In genomic region chr4:15711762-15712161, GRCh38 we compare ENCODE assay signal across 20 cellular contexts. TPM values are rescaled to one million over a fixed set of nuclear protein-coding genes. Genes with fewer than 3 reads are reported as not detected.
DNase-seq lines count a peak whose midpoint lies in the region; ATAC-seq and TF ChIP-seq lines count a peak whose summit lies in the region.
"Had no signal": no experiment of that assay in that cellular context is flagged by ENCODE, and none has a peak within 500 bp of the region (broad histone marks: within the 10 kb centered on the region; RNA-seq: fewer than 3 reads in every experiment).

No MANE protein-coding gene starts in this region.

- no peaks in the 10 kb centered on the region for H3K27me3 ChIP-seq in CD8-positive, alpha-beta T cell (ENCODE audit: insufficient read depth, low read length)
- H3K27me3 ChIP-seq: BE2C, BLaER1 had no signal

- no peaks in the 10 kb centered on the region for H3K9me3 Mint-ChIP-seq in activated T-cell treated with anti-CD3 and anti-CD28 coated beads, Interleukin-2, amount 50 U/mL, for 72 hours
- H3K9me3 Mint-ChIP-seq in stimulated activated naive CD8-positive, alpha-beta T cell treated with anti-CD3 and anti-CD28 coated beads, Interleukin-15, amount 100 ng/mL, for 72 hours = no peaks in the 10 kb centered on the region
- H3K9me3 Mint-ChIP-seq in stimulated activated effector memory CD8-positive, alpha-beta T cell treated with anti-CD3 and anti-CD28 coated beads, Interleukin-12 subunit alpha, Interleukin-12 subunit beta, amount 100 ng/mL, for 72 hours = no peaks in the 10 kb centered on the region
- no peaks in the 10 kb centered on the region for H3K9me3 Mint-ChIP-seq in CD8-positive, alpha-beta T cell
- H3K9me3 Mint-ChIP-seq: CD14-positive monocyte had no signal

- TF ChIP-seq CTCF in CD8-positive, alpha-beta T cell (IDR thresholded peaks at IDR 0.05) = no peak

- no peaks in the 10 kb centered on the region for H3K36me3 ChIP-seq in CD8-positive, alpha-beta T cell (ENCODE audit: insufficient read depth, low read length)
- H3K36me3 ChIP-seq: BE2C, BLaER1 had no signal

- no peak overlapping the region for H3K27ac ChIP-seq in CD8-positive, alpha-beta T cell (ENCODE audit: low read depth, low read length)
- H3K27ac ChIP-seq: BLaER1 had no signal

- ATAC-seq in activated T-cell treated with anti-CD3 and anti-CD28 coated beads, Interleukin-2, amount 50 U/mL, for 72 hours (replicated peaks in 1 of 2) = peak; percentile 49 to 62
- ATAC-seq in stimulated activated naive CD8-positive, alpha-beta T cell treated with anti-CD3 and anti-CD28 coated beads, Interleukin-15, Interleukin-2, amounts not matched to agents 100 U/mL and 50 U/mL, for 24 hours = peak; percentile 66
- no peak for ATAC-seq in stimulated activated naive CD8-positive, alpha-beta T cell treated with anti-CD3 and anti-CD28 coated beads, Interleukin-15, amount 100 ng/mL, for 72 hours
- peak; percentile 71 for ATAC-seq in stimulated activated effector memory CD8-positive, alpha-beta T cell treated with anti-CD3 and anti-CD28 coated beads, Interleukin-12 subunit alpha, Interleukin-12 subunit beta, amount 100 ng/mL, for 72 hours
- no peak for ATAC-seq in CD8-positive, alpha-beta T cell

- DNase-seq in activated T-cell treated with anti-CD3 and anti-CD28 coated beads, Interleukin-2, amount 50 U/mL, for 72 hours = no peak
- DNase-seq in activated T-cell treated with anti-CD3 and anti-CD28 coated beads, Interleukin-2, amount 50 U/mL, for 1 hour = no peak
- DNase-seq in stimulated activated naive CD8-positive, alpha-beta T cell treated with anti-CD3 and anti-CD28 coated beads, Interleukin-15, Interleukin-2, amounts not matched to agents 100 U/mL and 50 U/mL, for 24 hours = no peak
- DNase-seq in stimulated activated naive CD8-positive, alpha-beta T cell treated with anti-CD3 and anti-CD28 coated beads, Interleukin-15, amount 100 ng/mL, for 72 hours = no peak
- peak; percentile 1 for DNase-seq in islet precursor cell
- DNase-seq in stimulated activated effector memory CD8-positive, alpha-beta T cell treated with anti-CD3 and anti-CD28 coated beads, Interleukin-12 subunit alpha, Interleukin-12 subunit beta, amount 100 ng/mL, for 72 hours (ENCODE audit: low spot score in 2 of 2) = no peak
- DNase-seq in hippocampal formation (lab: John Stamatoyannopoulos, UW) = no peak
- no peak for DNase-seq in CD8-positive, alpha-beta T cell
- DNase-seq: 8988T; ACHN; BE2C; C1 segment of cervical spinal cord; Caco-2; Calu3; CD4-positive, alpha-beta memory T cell; CD4-positive, CD25-positive, alpha-beta regulatory T cell; DMS79 treated with DMSO at 0.1 percent for 48 hours; GF-D8 had no signal

- CTCF ChIA-PET in CD8-positive, alpha-beta T cell (lab: Charles Lee) = interaction anchor here (0.8 to 1.4 kb wide), 2 partner anchors 94 to 255 kb away, joined by 3 read pairs; no protein-coding TSS in a partner anchor

- no peaks in the 10 kb centered on the region for H3K9me3 ChIP-seq in CD8-positive, alpha-beta T cell (ENCODE audit: low read length)
- H3K9me3 ChIP-seq: BE2C, BLaER1, Caco-2 had no signal

- no peaks in the 10 kb centered on the region for H3K27me3 Mint-ChIP-seq in activated T-cell treated with anti-CD3 and anti-CD28 coated beads, Interleukin-2, amount 50 U/mL, for 72 hours (ENCODE audit: low read depth)
- H3K27me3 Mint-ChIP-seq in stimulated activated naive CD8-positive, alpha-beta T cell treated with anti-CD3 and anti-CD28 coated beads, Interleukin-15, amount 100 ng/mL, for 72 hours = no peaks in the 10 kb centered on the region
- H3K27me3 Mint-ChIP-seq in CD8-positive, alpha-beta T cell (ENCODE audit: low read depth) = no peaks in the 10 kb centered on the region
- H3K27me3 Mint-ChIP-seq: CD4-positive, alpha-beta memory T cell; CD4-positive, CD25-positive, alpha-beta regulatory T cell had no signal

- intact Hi-C loops in CD8-positive, alpha-beta T cell (cut with DNase I, micrococcal nuclease) = no loop called here

- H3K4me1 Mint-ChIP-seq in activated T-cell treated with anti-CD3 and anti-CD28 coated beads, Interleukin-2, amount 50 U/mL, for 72 hours (ENCODE audit: low read depth) = no peaks in the 10 kb centered on the region
- H3K4me1 Mint-ChIP-seq in stimulated activated naive CD8-positive, alpha-beta T cell treated with anti-CD3 and anti-CD28 coated beads, Interleukin-15, amount 100 ng/mL, for 72 hours = no peaks in the 10 kb centered on the region
- H3K4me1 Mint-ChIP-seq in stimulated activated effector memory CD8-positive, alpha-beta T cell treated with anti-CD3 and anti-CD28 coated beads, Interleukin-12 subunit alpha, Interleukin-12 subunit beta, amount 100 ng/mL, for 72 hours = no peaks in the 10 kb centered on the region
- no peaks in the 10 kb centered on the region for H3K4me1 Mint-ChIP-seq in CD8-positive, alpha-beta T cell (ENCODE audit: low read depth)
- H3K4me1 Mint-ChIP-seq: CD4-positive, alpha-beta memory T cell; CD4-positive, CD25-positive, alpha-beta regulatory T cell had no signal

- H3K4me3 Mint-ChIP-seq in activated T-cell treated with anti-CD3 and anti-CD28 coated beads, Interleukin-2, amount 50 U/mL, for 72 hours = no peak overlapping the region
- no peak overlapping the region for H3K4me3 Mint-ChIP-seq in stimulated activated naive CD8-positive, alpha-beta T cell treated with anti-CD3 and anti-CD28 coated beads, Interleukin-15, amount 100 ng/mL, for 72 hours
- no peak overlapping the region for H3K4me3 Mint-ChIP-seq in stimulated activated effector memory CD8-positive, alpha-beta T cell treated with anti-CD3 and anti-CD28 coated beads, Interleukin-12 subunit alpha, Interleukin-12 subunit beta, amount 100 ng/mL, for 72 hours
- no peak overlapping the region for H3K4me3 Mint-ChIP-seq in CD8-positive, alpha-beta T cell
- H3K4me3 Mint-ChIP-seq: CD14-positive monocyte; CD4-positive, alpha-beta memory T cell; CD4-positive, CD25-positive, alpha-beta regulatory T cell had no signal

- H3K36me3 Mint-ChIP-seq in activated T-cell treated with anti-CD3 and anti-CD28 coated beads, Interleukin-2, amount 50 U/mL, for 72 hours (ENCODE audit: insufficient read depth in 2 of 2) = no peaks in the 10 kb centered on the region
- H3K36me3 Mint-ChIP-seq in stimulated activated effector memory CD8-positive, alpha-beta T cell treated with anti-CD3 and anti-CD28 coated beads, Interleukin-12 subunit alpha, Interleukin-12 subunit beta, amount 100 ng/mL, for 72 hours = no peaks in the 10 kb centered on the region
- no peaks in the 10 kb centered on the region for H3K36me3 Mint-ChIP-seq in CD8-positive, alpha-beta T cell
- H3K36me3 Mint-ChIP-seq: CD4-positive, alpha-beta memory T cell; CD4-positive, CD25-positive, alpha-beta regulatory T cell had no signal

- no peak overlapping the region for H3K4me3 ChIP-seq in CD8-positive, alpha-beta T cell (ENCODE audit: low read depth, low read length)
- H3K4me3 ChIP-seq: BLaER1 had no signal

- H3K4me1 ChIP-seq in CD8-positive, alpha-beta T cell (ENCODE audit: insufficient read depth, low read length) = no peaks in the 10 kb centered on the region
- H3K4me1 ChIP-seq: BE2C, Caco-2 had no signal

- H3K27ac Mint-ChIP-seq in activated T-cell treated with anti-CD3 and anti-CD28 coated beads, Interleukin-2, amount 50 U/mL, for 72 hours = no peak overlapping the region
- no peak overlapping the region for H3K27ac Mint-ChIP-seq in stimulated activated naive CD8-positive, alpha-beta T cell treated with anti-CD3 and anti-CD28 coated beads, Interleukin-15, amount 100 ng/mL, for 72 hours
- H3K27ac Mint-ChIP-seq in stimulated activated effector memory CD8-positive, alpha-beta T cell treated with anti-CD3 and anti-CD28 coated beads, Interleukin-12 subunit alpha, Interleukin-12 subunit beta, amount 100 ng/mL, for 72 hours = no peak overlapping the region
- H3K27ac Mint-ChIP-seq in CD8-positive, alpha-beta T cell = no peak overlapping the region
- H3K27ac Mint-ChIP-seq: CD4-positive, alpha-beta memory T cell; CD4-positive, CD25-positive, alpha-beta regulatory T cell had no signal

- POLR2A ChIA-PET in CD8-positive, alpha-beta T cell (lab: Charles Lee) = no interaction called here

RNA-seq across cellular contexts. Expression of gene BST1, which starts 8.9 kb away (rescaled TPM):
- under 1 TPM; 0.24 to 0.65 TPM for total RNA-seq in activated T-cell treated with anti-CD3 and anti-CD28 coated beads, Interleukin-2, amount 50 U/mL, for 72 hours
- total RNA-seq in CD8-positive, alpha-beta T cell = under 1 TPM; 0.43 to 0.47 TPM

RNA-seq across cellular contexts. Expression of gene FAM200B, which starts 30.1 kb away (rescaled TPM):
- total RNA-seq in activated T-cell treated with anti-CD3 and anti-CD28 coated beads, Interleukin-2, amount 50 U/mL, for 72 hours = 10 to 100 TPM; 15.8 to 23.1 TPM
- total RNA-seq in CD8-positive, alpha-beta T cell = 10 to 100 TPM; 14.8 to 17.1 TPM

RNA-seq across cellular contexts. Expression of gene FBXL5, which starts 56.6 kb away (rescaled TPM):
- 10 to 100 TPM; 39.5 to 40.5 TPM for total RNA-seq in activated T-cell treated with anti-CD3 and anti-CD28 coated beads, Interleukin-2, amount 50 U/mL, for 72 hours
- 10 to 100 TPM; 60.4 to 61.7 TPM for total RNA-seq in CD8-positive, alpha-beta T cell

Comparison
In these comparisons a context has a peak if more than half of its experiments do, and no peak if none do; other contexts are left out.
1. ATAC-seq: peak in activated T-cell treated with anti-CD3 and anti-CD28 coated beads, Interleukin-2, amount 50 U/mL, for 72 hours (2 of 2), stimulated activated naive CD8-positive, alpha-beta T cell treated with anti-CD3 and anti-CD28 coated beads, Interleukin-15, Interleukin-2, amounts not matched to agents 100 U/mL and 50 U/mL, for 24 hours (single experiment) and stimulated activated effector memory CD8-positive, alpha-beta T cell treated with anti-CD3 and anti-CD28 coated beads, Interleukin-12 subunit alpha, Interleukin-12 subunit beta, amount 100 ng/mL, for 72 hours (single experiment); none in stimulated activated naive CD8-positive, alpha-beta T cell treated with anti-CD3 and anti-CD28 coated beads, Interleukin-15, amount 100 ng/mL, for 72 hours (single experiment) and CD8-positive, alpha-beta T cell (single experiment).